Comparison of ENCODE assay signal across 9 cellular contexts in genomic region chr7:28481131-28481926, GRCh38.
DNase-seq lines count a peak whose midpoint lies in the region; ATAC-seq and TF ChIP-seq lines count a peak whose summit lies in the region.
"Had no signal": no experiment of that assay in that cellular context is flagged by ENCODE, and none has a peak within 500 bp of the region (broad histone marks: within the 10 kb centered on the region; RNA-seq: fewer than 3 reads in every experiment).

No MANE protein-coding gene starts in this region.

- H2AFZ ChIP-seq in neural progenitor cell (replicated peaks), result no peak overlapping the region

- H3K9ac ChIP-seq in neural progenitor cell, result no peak overlapping the region

- H3K4me1 ChIP-seq in neural progenitor cell (peaks cover 52% of the 10 kb centered on the region), upper lobe of right lung (no peaks in the 10 kb centered on the region)

- H3K4me3 ChIP-seq in neural progenitor cell, result no peak overlapping the region
- H3K4me3 ChIP-seq in upper lobe of right lung, result no peak overlapping the region

- no peaks in the 10 kb centered on the region for H3K9me3 ChIP-seq in neural progenitor cell (ENCODE audit: low read depth)
- H3K9me3 ChIP-seq in upper lobe of right lung, result no peaks in the 10 kb centered on the region

- peak overlapping the region; percentile 56 for H3K4me2 ChIP-seq in neural progenitor cell

- ATAC-seq in GM18868 (IDR thresholded peaks at IDR 0.05; ENCODE audit: unreplicated experiment), result peak; percentile 66
- ATAC-seq in HG02610 (IDR thresholded peaks at IDR 0.05; ENCODE audit: unreplicated experiment), result peak; percentile 69
- no peak for ATAC-seq in upper lobe of right lung

- H3K27ac ChIP-seq in neural progenitor cell, result no peak overlapping the region
- no peak overlapping the region for H3K27ac ChIP-seq in upper lobe of right lung

- H3F3A ChIP-seq in neural progenitor cell (ENCODE audit: low read depth), result peaks cover 6% of the 10 kb centered on the region

- DNase-seq in NCI-H226 (peak; percentile 33), neural progenitor cell (ENCODE audit: low spot score) (peak; percentile 59), AG08396 (ENCODE audit: low spot score) (no peak), upper lobe of right lung (no peak), NCI-H345 (lab: John Stamatoyannopoulos, UW) (no peak)
- no peak for DNase-seq in activated CD8-positive, alpha-beta memory T cell treated with anti-CD3 and anti-CD28 coated beads for 24 hours

- H3K4me3 Mint-ChIP-seq in neural progenitor cell, result peak overlapping the region; percentile 21
- H3K4me3 Mint-ChIP-seq: T-helper 2 cell treated with Interferon-gamma antibody and Interleukin-4, amounts not matched to agents 5 μg/mL and 100 μg/mL, for 36 hours had no signal

- no peaks in the 10 kb centered on the region for H3K27me3 ChIP-seq in neural progenitor cell
- H3K27me3 ChIP-seq in upper lobe of right lung, result no peaks in the 10 kb centered on the region

- H4K20me1 ChIP-seq in neural progenitor cell (ENCODE audit: low read depth), result no peaks in the 10 kb centered on the region

- no peaks in the 10 kb centered on the region for H3K9me3 Mint-ChIP-seq in neural progenitor cell
- H3K9me3 Mint-ChIP-seq: T-helper 2 cell treated with Interferon-gamma antibody and Interleukin-4, amounts not matched to agents 5 μg/mL and 100 μg/mL, for 36 hours had no signal

- TF ChIP-seq CTCF in neural progenitor cell (IDR thresholded peaks at IDR 0.05) (no peak), upper lobe of right lung (IDR thresholded peaks at IDR 0.05) (no peak)

- H3K36me3 Mint-ChIP-seq in neural progenitor cell, result no peaks in the 10 kb centered on the region

- H3K4me1 Mint-ChIP-seq in neural progenitor cell, result peaks cover 61% of the 10 kb centered on the region

- intact Hi-C loops in upper lobe of right lung (cut with DNase I), result no loop called here

- peak overlapping the region; percentile 84 for H3K27ac Mint-ChIP-seq in neural progenitor cell
- H3K27ac Mint-ChIP-seq: T-helper 2 cell treated with Interferon-gamma antibody and Interleukin-4, amounts not matched to agents 5 μg/mL and 100 μg/mL, for 36 hours had no signal

- H3K36me3 ChIP-seq in neural progenitor cell, result no peaks in the 10 kb centered on the region
- no peaks in the 10 kb centered on the region for H3K36me3 ChIP-seq in upper lobe of right lung

- peaks cover 2% of the 10 kb centered on the region for H3K27me3 Mint-ChIP-seq in neural progenitor cell (ENCODE audit: insufficient read depth, low read depth)

- no peaks in the 10 kb centered on the region for H3K79me2 ChIP-seq in neural progenitor cell (ENCODE audit: low read depth)

Comparison
In these comparisons a context has a peak if more than half of its experiments do, and no peak if none do; other contexts are left out.
1. DNase-seq: peak in NCI-H226 (single experiment) and neural progenitor cell (single experiment); none in AG08396 (single experiment), upper lobe of right lung (single experiment), activated CD8-positive, alpha-beta memory T cell treated with anti-CD3 and anti-CD28 coated beads for 24 hours (single experiment) and NCI-H345 (single experiment).